ENCODE assay signal across 1 cellular context in the genomic region with DNA sequence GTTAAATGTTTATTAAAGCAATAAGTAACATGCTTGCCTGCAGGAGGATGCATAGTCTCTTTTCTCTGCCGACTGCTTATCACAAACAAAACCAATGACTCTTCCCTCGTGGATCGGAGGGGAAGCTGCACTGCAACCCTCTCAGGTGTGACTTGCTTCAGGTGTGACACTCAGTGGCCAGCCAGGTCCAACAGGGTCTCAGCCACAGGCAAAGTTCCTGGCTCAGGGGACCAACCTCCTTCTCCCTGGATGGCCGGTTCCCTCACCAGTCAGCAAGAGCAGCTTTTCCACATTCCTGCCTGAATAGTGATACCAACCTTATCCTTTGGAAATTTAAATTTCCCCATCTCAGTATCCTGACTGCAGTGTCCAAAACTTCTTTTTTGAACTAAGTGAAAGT.
TF ChIP-seq lines count a peak whose summit lies in the region.

No MANE protein-coding gene starts in this region.

TF ChIP-seq in IMR-90, 13 proteins besides CTCF, POLR2A, EP300 and RAD21:
- TF ChIP-seq MAFK (IDR thresholded peaks at IDR 0.05; ENCODE audit: low read depth, low read length) (no peak), MXI1 (IDR thresholded peaks at IDR 0.05; ENCODE audit: borderline replicate concordance, low read depth, low read length) (no peak), CHD1 (IDR thresholded peaks at IDR 0.05; ENCODE audit: low read depth, low read length) (no peak), RCOR1 (IDR thresholded peaks at IDR 0.05; ENCODE audit: insufficient replicate concordance, low read length) (no peak), SMC3 (IDR thresholded peaks at IDR 0.05; ENCODE audit: low read depth, low read length) (no peak)
